24 cellular contexts compared by ENCODE assay signal in the genomic region with DNA sequence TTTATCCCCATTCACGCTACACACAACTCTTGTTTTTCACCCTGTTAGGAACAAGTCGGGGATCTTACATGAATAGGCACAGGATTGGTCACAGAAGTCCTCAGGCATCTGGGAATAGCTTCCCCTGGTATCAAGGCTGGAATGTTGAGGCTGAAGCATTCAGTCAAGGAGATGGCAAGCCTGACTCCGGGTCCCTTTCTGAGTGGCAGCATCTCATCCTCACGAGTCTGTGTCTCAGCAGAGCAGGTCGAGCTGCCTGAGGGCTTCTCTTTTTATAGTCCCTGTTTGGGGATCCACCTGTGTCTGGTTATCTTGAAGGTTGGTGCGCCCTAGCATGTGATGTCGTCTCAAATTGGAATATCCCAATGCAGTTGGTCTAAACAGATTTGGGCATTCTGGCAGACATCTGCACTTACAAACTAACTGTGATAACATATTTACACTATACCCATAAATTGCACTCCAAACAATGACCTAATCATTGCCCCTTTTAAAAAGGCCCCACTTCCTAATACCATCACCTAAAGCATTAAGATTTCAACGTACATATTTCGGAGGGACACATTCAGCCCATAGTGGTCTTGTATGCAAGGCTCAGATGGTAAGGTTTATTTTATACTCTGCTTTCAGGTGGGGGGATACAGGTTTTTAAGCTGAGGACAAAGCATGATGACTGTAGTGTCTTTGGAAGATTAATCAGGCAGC.
"Had no signal": no experiment of that assay in that cellular context is flagged by ENCODE, and none has a peak within 500 bp of the region (broad histone marks: within the 10 kb centered on the region; RNA-seq: fewer than 3 reads in every experiment).

No MANE protein-coding gene starts in this region.

- H3K36me3 ChIP-seq: left ventricle myocardium inferior, lower lobe of right lung, neural progenitor cell, ovary, right atrium auricular region, suprapubic skin, thyroid gland, upper lobe of left lung, vagina had no signal

- DNase-seq: dermis blood vessel endothelial cell; endodermal cell; foreskin melanocyte; head of caudate nucleus; kidney; left cardiac atrium; left ventricle myocardium inferior; lower lobe of right lung; natural killer cell; nucleus accumbens; ovary; stimulated activated CD4-positive, alpha-beta T cell treated with anti-CD3 and anti-CD28 coated beads, Interleukin-2, amount 100 ng/mL, for 48 hours; stimulated activated naive CD8-positive, alpha-beta T cell treated with anti-CD3 and anti-CD28 coated beads, Interleukin-15, Interleukin-2, amounts not matched to agents 100 U/mL and 50 U/mL, for 24 hours; thyroid gland; upper lobe of left lung had no signal

- H3K36me3 Mint-ChIP-seq: mesothelial cell of epicardium, natural killer cell had no signal

- H3K9me3 ChIP-seq: left ventricle myocardium inferior, lower lobe of right lung, ovary, right atrium auricular region, suprapubic skin, thyroid gland, upper lobe of left lung, vagina had no signal

- FAIRE-seq: endothelial cell of umbilical vein, kidney had no signal

- ATAC-seq: left cardiac atrium; lower lobe of right lung; natural killer cell; stimulated activated naive CD8-positive, alpha-beta T cell treated with anti-CD3 and anti-CD28 coated beads, Interleukin-15, Interleukin-2, amounts not matched to agents 100 U/mL and 50 U/mL, for 24 hours had no signal

- H3K4me3 Mint-ChIP-seq: endodermal cell, memory B cell, mesothelial cell of epicardium, natural killer cell, neural progenitor cell had no signal

- H3K27me3 ChIP-seq: hepatocyte, neural progenitor cell, ovary, right atrium auricular region, suprapubic skin, thyroid gland, upper lobe of left lung, vagina had no signal

- H3K27ac Mint-ChIP-seq: endodermal cell, memory B cell, mesothelial cell of epicardium, natural killer cell, neural progenitor cell had no signal

- H3K27ac ChIP-seq: hepatocyte, left ventricle myocardium inferior, lower lobe of right lung, neural progenitor cell, ovary, right atrium auricular region, suprapubic skin, thyroid gland, upper lobe of left lung, vagina had no signal

- H3K4me1 Mint-ChIP-seq: memory B cell, natural killer cell had no signal

- H3K9me3 Mint-ChIP-seq: endodermal cell, memory B cell, mesothelial cell of epicardium, natural killer cell, neural progenitor cell had no signal

- H3K4me1 ChIP-seq: left ventricle myocardium inferior, lower lobe of right lung, right atrium auricular region had no signal

- H3K4me3 ChIP-seq: hepatocyte, left ventricle myocardium inferior, lower lobe of right lung, neural progenitor cell, ovary, right atrium auricular region, smooth muscle cell, suprapubic skin, thyroid gland, upper lobe of left lung, vagina had no signal
